In genomic region chr5:7261049-7261448, GRCh38 we compare ENCODE assay signal across 9 cellular contexts.
DNase-seq lines count a peak whose midpoint lies in the region; ATAC-seq and TF ChIP-seq lines count a peak whose summit lies in the region.
"Had no signal": no experiment of that assay in that cellular context is flagged by ENCODE, and none has a peak within 500 bp of the region (broad histone marks: within the 10 kb centered on the region; RNA-seq: fewer than 3 reads in every experiment).

No MANE protein-coding gene starts in this region.

- DNase-seq in DMS114 treated with DMSO at 0.1 percent for 48 hours (lab: John Stamatoyannopoulos, UW; ENCODE audit: unreplicated experiment) (peak; percentile 58), HuH-7 (ENCODE audit: low spot score) (peak; percentile 22), Panc1 (ENCODE audit: low read depth, low spot score) (peak; percentile 15), foreskin melanocyte (peak; percentile 50), superior temporal gyrus (ENCODE audit: extremely low spot score) (peak; percentile 73), T-helper 17 cell (no peak)
- DNase-seq in stimulated activated CD4-positive, alpha-beta T cell treated with anti-CD3 and anti-CD28 coated beads, Interleukin-12 subunit alpha, Interleukin-12 subunit beta, amount 100 ng/mL, for 4 hours, result no peak
- no peak for DNase-seq in activated T-cell treated with anti-CD3 and anti-CD28 coated beads, Interleukin-2, amount 50 U/mL, for 48 hours

- in situ Hi-C loops in Panc1 (cut with HindIII; ENCODE audit: low pct_unique_long_range_greater_than_20kb, low sequenced_read_pairs), result no loop called here

- BruUV-seq in Panc1 (replicated peaks; lab: Mats Ljungman, UMichigan), result no TSS peak

- CTCF ChIA-PET in Panc1 (lab: Charles Lee), result no interaction called here

- TF ChIP-seq CTCF in Panc1 (IDR thresholded peaks at IDR 0.05), result peak; percentile 66

- no peak overlapping the region for H3K27ac Mint-ChIP-seq in T-helper 17 cell

- no peaks in the 10 kb centered on the region for H3K27me3 ChIP-seq in Panc1 (ENCODE audit: control insufficient read depth, insufficient read depth, low read length)
- H3K27me3 ChIP-seq: SJSA1 had no signal

- H3K4me3 ChIP-seq in Panc1 (ENCODE audit: low read depth in 2 of 2, low read length in 2 of 2), result no peak overlapping the region
- H3K4me3 ChIP-seq: SJSA1 had no signal

- no peak overlapping the region for H3K4me3 Mint-ChIP-seq in T-helper 17 cell

- intact Hi-C loops in Panc1 (cut with micrococcal nuclease; ENCODE audit: unreplicated experiment), result loop anchor here (2.0 to 5.0 kb wide), 2 partner anchors 132 to 486 kb away; no protein-coding TSS in a partner anchor

- peaks cover 27% of the 10 kb centered on the region for H3K27me3 Mint-ChIP-seq in T-helper 17 cell

- no peaks in the 10 kb centered on the region for H3K4me1 ChIP-seq in Panc1 (ENCODE audit: control insufficient read depth, insufficient read depth, low read length)
- H3K4me1 ChIP-seq: SJSA1 had no signal

- H3K36me3 Mint-ChIP-seq in T-helper 17 cell (ENCODE audit: low read depth), result peaks cover 2% of the 10 kb centered on the region

- no peaks in the 10 kb centered on the region for H3K36me3 ChIP-seq in Panc1 (ENCODE audit: control insufficient read depth, insufficient read depth, low read length)
- H3K36me3 ChIP-seq: SJSA1 had no signal

- H3K4me1 Mint-ChIP-seq in T-helper 17 cell, result peaks cover 3% of the 10 kb centered on the region

- POLR2A ChIA-PET in Panc1 (lab: Charles Lee), result no interaction called here

- H3K9me3 ChIP-seq in Panc1 (ENCODE audit: control insufficient read depth, insufficient read depth, low read depth, low read length) (0 out of 2 replicates have a peak, but pooled peaks cover 2% of the 10 kb centered on the region), T-helper 17 cell (ENCODE audit: control insufficient read depth, low read length, poor library complexity, severe bottlenecking) (no peaks in the 10 kb centered on the region)
- H3K9me3 ChIP-seq: SJSA1 had no signal

- ATAC-seq in Panc1 (0 out of 2 replicates have a peak, but pooled peaks have one; percentile 73), T-helper 17 cell (no peak)

- H3K27ac ChIP-seq in Panc1 (ENCODE audit: low read length), result no peak overlapping the region
- H3K27ac ChIP-seq: SJSA1 had no signal

Comparison
In these comparisons a context has a peak if more than half of its experiments do, and no peak if none do; other contexts are left out.
1. DNase-seq: peak in DMS114 treated with DMSO at 0.1 percent for 48 hours (single experiment), HuH-7 (single experiment), Panc1 (single experiment), foreskin melanocyte (single experiment) and superior temporal gyrus (single experiment); none in stimulated activated CD4-positive, alpha-beta T cell treated with anti-CD3 and anti-CD28 coated beads, Interleukin-12 subunit alpha, Interleukin-12 subunit beta, amount 100 ng/mL, for 4 hours (single experiment), activated T-cell treated with anti-CD3 and anti-CD28 coated beads, Interleukin-2, amount 50 U/mL, for 48 hours (0 of 2) and T-helper 17 cell (0 of 3).